In genomic region chr4:27894951-27895350, GRCh38 we compare ENCODE assay signal across 31 cellular contexts.
"Had no signal": no experiment of that assay in that cellular context is flagged by ENCODE, and none has a peak within 500 bp of the region (broad histone marks: within the 10 kb centered on the region; RNA-seq: fewer than 3 reads in every experiment).

No MANE protein-coding gene starts in this region.

- DNase-seq: activated CD4-positive, alpha-beta memory T cell treated with anti-CD3 and anti-CD28 coated beads, Interleukin-2, amount 10 ng/mL, durations not matched to agents 7 days and 5 days; activated CD4-positive, alpha-beta T cell treated with anti-CD3 and anti-CD28 coated beads for 1 hour; activated CD4-positive, alpha-beta T cell treated with anti-CD3 and anti-CD28 coated beads for 48 hours; activated CD4-positive, CD25-positive, alpha-beta regulatory T cell; activated CD8-positive, alpha-beta memory T cell treated with anti-CD3 and anti-CD28 coated beads for 24 hours; activated CD8-positive, alpha-beta memory T cell treated with anti-CD3 and anti-CD28 coated beads, Interleukin-2, amount 10 ng/mL, durations not matched to agents 7 days and 5 days; activated effector memory CD4-positive, alpha-beta T cell treated with anti-CD3 and anti-CD28 coated beads, Interleukin-2, amount 50 U/mL, for 16 hours; activated naive CD4-positive, alpha-beta T cell; activated naive CD4-positive, alpha-beta T cell treated with anti-CD3 and anti-CD28 coated beads, Interleukin-2, amount 50 U/mL, for 16 hours; activated naive CD8-positive, alpha-beta T cell treated with anti-CD3 and anti-CD28 coated beads for 36 hours; activated T-cell treated with anti-CD3 and anti-CD28 coated beads, Interleukin-2, amount 50 U/mL, for 1 hour; activated T-cell treated with anti-CD3 and anti-CD28 coated beads, Interleukin-2, amount 50 U/mL, for 72 hours; amygdala; NCI-H1105; NCI-H1417 treated with DMSO at 0.1 percent for 48 hours; NCI-H187 treated with DMSO at 0.1 percent for 48 hours; NCI-H2081; NCI-H2171 treated with DMSO at 0.1 percent for 48 hours; NCI-H2227 treated with DMSO at 0.1 percent for 48 hours; NCI-H446 treated with DMSO at 0.1 percent for 48 hours; NCI-H524; NCI-H69; SHP77; SJCRH30; T1000; WERI-Rb-1 had no signal

- H3K9me3 ChIP-seq: ascending aorta, breast epithelium, SJCRH30 had no signal

- H3K36me3 ChIP-seq: ascending aorta, breast epithelium, SJCRH30, WERI-Rb-1 had no signal

- H3K27me3 ChIP-seq: ascending aorta, breast epithelium, SJCRH30 had no signal

- H3K4me1 ChIP-seq: ascending aorta, breast epithelium, SJCRH30 had no signal

- ATAC-seq: activated CD8-positive, alpha-beta memory T cell treated with anti-CD3 and anti-CD28 coated beads, Interleukin-2, amount 10 ng/mL, durations not matched to agents 7 days and 5 days; activated T-cell treated with anti-CD3 and anti-CD28 coated beads, Interleukin-2, amount 50 U/mL, for 72 hours; activated T-helper 17 cell treated with anti-CD3 and anti-CD28 coated beads, Interleukin-2, amount 50 U/mL, for 72 hours; Panc1 had no signal

- H3K4me3 ChIP-seq: ascending aorta, breast epithelium, SJCRH30, SK-N-MC had no signal
